Comparison of ENCODE assay signal across 9 cellular contexts in genomic region chr2:118122768-118123335, GRCh38.
DNase-seq lines count a peak whose midpoint lies in the region; ATAC-seq, FAIRE-seq and TF ChIP-seq lines count a peak whose summit lies in the region.
"Had no signal": no experiment of that assay in that cellular context is flagged by ENCODE, and none has a peak within 500 bp of the region (broad histone marks: within the 10 kb centered on the region; RNA-seq: fewer than 3 reads in every experiment).

No MANE protein-coding gene starts in this region.

- H3K4me3 ChIP-seq in GM12864 (ENCODE audit: low read depth, low read length): no peak overlapping the region
- H3K4me3 ChIP-seq: cardiac muscle cell had no signal

- TF ChIP-seq CTCF in GM12864 (IDR thresholded peaks at IDR 0.05; ENCODE audit: low read depth, low read length, missing control alignments) (no peak), D721Med (IDR thresholded peaks at IDR 0.05; ENCODE audit: insufficient read depth, missing control alignments) (no peak)

- FAIRE-seq in D721Med (lab: Jason Lieb, UNC): no peak

- DNase-seq in GM12864 (ENCODE audit: low read depth) (peak; percentile 19), kidney glomerular epithelial cell (lab: John Stamatoyannopoulos, UW) (peak; percentile 55), D721Med (ENCODE audit: insufficient read length, low spot score) (no peak), posterior cingulate gyrus (no peak)
- DNase-seq in activated naive CD4-positive, alpha-beta T cell treated with anti-CD3 and anti-CD28 coated beads, Interleukin-2, amount 50 U/mL, for 16 hours: no peak
- no peak for DNase-seq in activated CD8-positive, alpha-beta memory T cell treated with anti-CD3 and anti-CD28 coated beads, Interleukin-2, amount 50 U/mL, for 4 hours

- intact Hi-C loops in posterior cingulate gyrus (cut with DNase I): no loop called here

- ATAC-seq in GM21529 (IDR thresholded peaks at IDR 0.05; ENCODE audit: unreplicated experiment) (peak; percentile 89), HG03565 (IDR thresholded peaks at IDR 0.05; ENCODE audit: unreplicated experiment) (peak; percentile 84)

Comparison
In these comparisons a context has a peak if more than half of its experiments do, and no peak if none do; other contexts are left out.
1. DNase-seq: peak in GM12864 (single experiment) and kidney glomerular epithelial cell (single experiment); none in D721Med (single experiment), posterior cingulate gyrus (0 of 10), activated naive CD4-positive, alpha-beta T cell treated with anti-CD3 and anti-CD28 coated beads, Interleukin-2, amount 50 U/mL, for 16 hours (single experiment) and activated CD8-positive, alpha-beta memory T cell treated with anti-CD3 and anti-CD28 coated beads, Interleukin-2, amount 50 U/mL, for 4 hours (single experiment).